ENCODE assay signal across 26 cellular contexts in genomic region chr9:26205316-26205715, GRCh38.
"Had no signal": no experiment of that assay in that cellular context is flagged by ENCODE, and none has a peak within 500 bp of the region (broad histone marks: within the 10 kb centered on the region; RNA-seq: fewer than 3 reads in every experiment).

No MANE protein-coding gene starts in this region.

- H3K4me1 Mint-ChIP-seq: activated CD4-positive, alpha-beta T cell treated with anti-CD3 and anti-CD28 coated beads, Interleukin-2, amount 10 ng/mL, durations not matched to agents 24 days and 14 days; activated naive CD8-positive, alpha-beta T cell treated with anti-CD3 and anti-CD28 coated beads, Interleukin-2, amount 10 ng/mL, durations not matched to agents 7 days and 5 days; activated T-helper 17 cell treated with anti-CD3 and anti-CD28 coated beads, Interleukin-2, amount 50 U/mL, for 72 hours had no signal

- H3K4me3 ChIP-seq: K562 had no signal

- H3K4me3 Mint-ChIP-seq: activated CD4-positive, alpha-beta T cell treated with anti-CD3 and anti-CD28 coated beads, Interleukin-2, amount 10 ng/mL, durations not matched to agents 24 days and 14 days; activated CD8-positive, alpha-beta T cell treated with anti-CD3 and anti-CD28 coated beads for 36 hours; activated naive CD8-positive, alpha-beta T cell treated with anti-CD3 and anti-CD28 coated beads, Interleukin-2, amount 10 ng/mL, durations not matched to agents 7 days and 5 days; activated T-cell treated with anti-CD3 and anti-CD28 coated beads, Interleukin-2, amount 50 U/mL, for 72 hours; activated T-helper 17 cell treated with anti-CD3 and anti-CD28 coated beads, Interleukin-2, amount 50 U/mL, for 72 hours; brain had no signal

- DNase-seq: activated CD4-positive, alpha-beta T cell treated with anti-CD3 and anti-CD28 coated beads, Interleukin-2, amount 10 ng/mL, durations not matched to agents 24 days and 14 days; activated CD4-positive, alpha-beta T cell treated with anti-CD3 and anti-CD28 coated beads, Interleukin-2, amount 50 U/mL, for 4 hours; activated CD8-positive, alpha-beta T cell treated with anti-CD3 and anti-CD28 coated beads for 36 hours; activated effector memory CD4-positive, alpha-beta T cell treated with anti-CD3 and anti-CD28 coated beads, Interleukin-2, amount 50 U/mL, for 16 hours; activated naive CD4-positive, alpha-beta T cell; activated naive CD4-positive, alpha-beta T cell treated with anti-CD3 and anti-CD28 coated beads, Interleukin-2, amount 50 U/mL, for 16 hours; activated naive CD8-positive, alpha-beta T cell treated with anti-CD3 and anti-CD28 coated beads, Interleukin-2, amount 10 ng/mL, durations not matched to agents 7 days and 5 days; activated T-cell treated with anti-CD3 and anti-CD28 coated beads, Interleukin-2, amount 50 U/mL, for 1 hour; activated T-cell treated with anti-CD3 and anti-CD28 coated beads, Interleukin-2, amount 50 U/mL, for 72 hours; caudate nucleus; cerebellar nuclear complex; NCI-H1092 treated with DMSO at 0.1 percent for 48 hours; NCI-H1417; NCI-H146; NCI-H187; NCI-H2029 treated with DMSO at 0.1 percent for 48 hours; NCI-H2107; NCI-H345; NCI-H524 treated with DMSO at 0.1 percent for 48 hours; RPMI8226; SHP77 treated with DMSO at 0.1 percent for 48 hours; T1000 had no signal

- H3K27me3 Mint-ChIP-seq: activated CD4-positive, alpha-beta T cell treated with anti-CD3 and anti-CD28 coated beads, Interleukin-2, amount 10 ng/mL, durations not matched to agents 24 days and 14 days; activated CD8-positive, alpha-beta T cell treated with anti-CD3 and anti-CD28 coated beads for 36 hours; activated naive CD8-positive, alpha-beta T cell treated with anti-CD3 and anti-CD28 coated beads, Interleukin-2, amount 10 ng/mL, durations not matched to agents 7 days and 5 days; activated T-helper 17 cell treated with anti-CD3 and anti-CD28 coated beads, Interleukin-2, amount 50 U/mL, for 72 hours; brain had no signal

- H3K9me3 Mint-ChIP-seq: activated CD4-positive, alpha-beta T cell treated with anti-CD3 and anti-CD28 coated beads, Interleukin-2, amount 10 ng/mL, durations not matched to agents 24 days and 14 days; activated T-helper 17 cell treated with anti-CD3 and anti-CD28 coated beads, Interleukin-2, amount 50 U/mL, for 72 hours; brain had no signal

- H3K27ac Mint-ChIP-seq: activated CD4-positive, alpha-beta T cell treated with anti-CD3 and anti-CD28 coated beads, Interleukin-2, amount 10 ng/mL, durations not matched to agents 24 days and 14 days; activated CD8-positive, alpha-beta T cell treated with anti-CD3 and anti-CD28 coated beads for 36 hours; activated naive CD8-positive, alpha-beta T cell treated with anti-CD3 and anti-CD28 coated beads, Interleukin-2, amount 10 ng/mL, durations not matched to agents 7 days and 5 days; activated T-cell treated with anti-CD3 and anti-CD28 coated beads, Interleukin-2, amount 50 U/mL, for 72 hours; activated T-helper 17 cell treated with anti-CD3 and anti-CD28 coated beads, Interleukin-2, amount 50 U/mL, for 72 hours had no signal

- H3K36me3 Mint-ChIP-seq: activated naive CD8-positive, alpha-beta T cell treated with anti-CD3 and anti-CD28 coated beads, Interleukin-2, amount 10 ng/mL, durations not matched to agents 7 days and 5 days; brain had no signal

- ATAC-seq: activated CD8-positive, alpha-beta T cell treated with anti-CD3 and anti-CD28 coated beads for 36 hours; activated T-cell treated with anti-CD3 and anti-CD28 coated beads, Interleukin-2, amount 50 U/mL, for 72 hours; activated T-helper 17 cell treated with anti-CD3 and anti-CD28 coated beads, Interleukin-2, amount 50 U/mL, for 72 hours; K562; Panc1 had no signal
